ENCODE assay signal across 11 cellular contexts in the genomic region with DNA sequence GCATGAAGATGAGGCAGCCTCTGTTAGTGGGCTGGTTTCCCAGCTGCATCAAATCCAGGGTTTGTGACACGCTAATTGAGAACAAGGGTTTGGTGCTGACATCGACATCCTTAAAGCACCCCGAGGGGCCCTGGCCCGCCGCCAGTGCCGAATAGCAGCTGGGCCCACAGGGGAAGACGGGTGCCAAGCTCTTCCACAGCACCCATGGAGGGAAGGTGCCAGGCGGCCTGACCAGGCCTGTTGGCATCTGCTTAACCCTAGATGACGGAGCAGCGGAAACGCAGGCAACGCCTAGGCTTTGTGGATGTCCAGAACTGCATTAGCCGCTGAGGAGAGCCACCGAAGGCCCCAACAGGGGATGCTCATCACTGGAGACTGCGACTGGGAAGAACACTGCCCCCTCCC. TPM values are rescaled to one million over a fixed set of nuclear protein-coding genes. Genes with fewer than 3 reads are reported as not detected.
A peak's percentile ranks its signal among the peaks of the same experiment; 100 is the strongest.
DNase-seq lines count a peak whose midpoint lies in the region; ATAC-seq, FAIRE-seq and TF ChIP-seq lines count a peak whose summit lies in the region.
"Had no signal": no experiment of that assay in that cellular context is flagged by ENCODE, and none has a peak within 500 bp of the region (broad histone marks: within the 10 kb centered on the region; RNA-seq: fewer than 3 reads in every experiment).

No MANE protein-coding gene starts in this region.

- peak overlapping the region; percentile 99 for H3K27ac Mint-ChIP-seq in activated T-helper 17 cell treated with anti-CD3 and anti-CD28 coated beads, Interleukin-2, amount 50 U/mL, for 72 hours

- TF ChIP-seq CTCF in keratinocyte (optimal IDR thresholded peaks at IDR 0.05 in 1 of 3, IDR thresholded peaks at IDR 0.05 in 1 of 3, conservative IDR thresholded peaks at IDR 0.05 in 1 of 3; ENCODE audit: extremely low read depth in 1 of 3, insufficient read depth in 2 of 3, low read length in 3 of 3) (no peak), uterus (IDR thresholded peaks at IDR 0.05) (no peak)

- H3K4me3 Mint-ChIP-seq in activated T-helper 17 cell treated with anti-CD3 and anti-CD28 coated beads, Interleukin-2, amount 50 U/mL, for 72 hours: peak overlapping the region; percentile 87

- no peak for FAIRE-seq in keratinocyte (lab: Jason Lieb, UNC)

- no peaks in the 10 kb centered on the region for H3K79me2 ChIP-seq in keratinocyte (ENCODE audit: control insufficient read depth, insufficient read depth, low read length)

- H3K4me3 ChIP-seq in keratinocyte (ENCODE audit: control insufficient read depth in 2 of 3, extremely low read depth in 1 of 3, insufficient read depth in 2 of 3, low read depth in 1 of 3, low read length in 3 of 3) (no peak overlapping the region), uterus (no peak overlapping the region)
- H3K4me3 ChIP-seq: coronary artery had no signal

- H3K9me3 Mint-ChIP-seq in activated T-helper 17 cell treated with anti-CD3 and anti-CD28 coated beads, Interleukin-2, amount 50 U/mL, for 72 hours: no peaks in the 10 kb centered on the region

- H3K27me3 ChIP-seq in keratinocyte (ENCODE audit: control insufficient read depth, extremely low read depth, insufficient read depth, low read length) (no peaks in the 10 kb centered on the region), uterus (no peaks in the 10 kb centered on the region)

- H3K36me3 ChIP-seq in keratinocyte (ENCODE audit: control insufficient read depth in 2 of 2, extremely low read depth in 1 of 2, insufficient read depth in 2 of 2, low read length in 2 of 2): peaks cover 50 to 69% of the 10 kb centered on the region in 2 experiments
- H3K36me3 ChIP-seq in uterus: no peaks in the 10 kb centered on the region

- no peak overlapping the region for H2AFZ ChIP-seq in keratinocyte (ENCODE audit: control insufficient read depth, low read length)

- H3K27me3 Mint-ChIP-seq in activated T-helper 17 cell treated with anti-CD3 and anti-CD28 coated beads, Interleukin-2, amount 50 U/mL, for 72 hours: no peaks in the 10 kb centered on the region

- H3K4me2 ChIP-seq in keratinocyte (ENCODE audit: control insufficient read depth, extremely low read depth, insufficient read depth, low read depth, low read length): no peak overlapping the region

- peaks cover 59% of the 10 kb centered on the region for H3K4me1 ChIP-seq in keratinocyte (ENCODE audit: control insufficient read depth, extremely low read depth, insufficient read depth, low read length)
- H3K4me1 ChIP-seq in uterus: peaks cover 0 to 17% of the 10 kb centered on the region in 2 donors

- peaks cover 99% of the 10 kb centered on the region for H3K36me3 Mint-ChIP-seq in activated T-helper 17 cell treated with anti-CD3 and anti-CD28 coated beads, Interleukin-2, amount 50 U/mL, for 72 hours (ENCODE audit: low read depth)

- dilution Hi-C loops in keratinocyte (cut with MboI; ENCODE audit: extremely low pct_ligation_motif_present, low sequenced_read_pairs): no loop called here

- H3K9ac ChIP-seq in keratinocyte (ENCODE audit: control insufficient read depth, extremely low read depth, insufficient read depth, low read length): peak overlapping the region; percentile 67

- ATAC-seq in Right ventricle myocardium inferior (no peak), HG02623 (IDR thresholded peaks at IDR 0.05; ENCODE audit: unreplicated experiment) (no peak)
- ATAC-seq in activated T-helper 17 cell treated with anti-CD3 and anti-CD28 coated beads, Interleukin-2, amount 50 U/mL, for 72 hours (replicated peaks): no peak

- H3K27ac ChIP-seq in keratinocyte (ENCODE audit: control insufficient read depth, insufficient read depth, low read length) (peak overlapping the region; percentile 89), uterus (peak overlapping the region; percentile 50 to 64)

- H3K9me3 ChIP-seq in keratinocyte (ENCODE audit: control insufficient read depth, low read depth, low read length): no peaks in the 10 kb centered on the region
- H3K9me3 ChIP-seq in uterus: no peaks in the 10 kb centered on the region

- intact Hi-C loops in Right ventricle myocardium inferior (cut with DNase I): loop anchor here (5.0 to 10.0 kb wide), 2 partner anchors 58 to 281 kb away; partner anchors contain the start of genes CUTA and PHF1
- intact Hi-C loops in cardiac septum (cut with DNase I): loop anchor here (10.0 kb wide), 1 partner anchor 281 kb away; the partner anchor contains the start of genes CUTA and PHF1
- intact Hi-C loops in uterus (cut with DNase I; ENCODE audit: low total_unique reads): loop anchor here (10.0 kb wide), 1 partner anchor 111 kb away; the partner anchor contains the start of gene BAK1

- DNase-seq in Right ventricle myocardium inferior (ENCODE audit: missing footprints) (peak; percentile 64), cardiac septum (ENCODE audit: low spot score) (no peak), keratinocyte (ENCODE audit: low read depth, low spot score) (no peak), uterus (no peak), T-helper 9 cell (no peak)
- DNase-seq in activated CD8-positive, alpha-beta memory T cell treated with anti-CD3 and anti-CD28 coated beads, Interleukin-2, amount 50 U/mL, for 48 hours: no peak
- DNase-seq: NCI-H774, retina had no signal

- H4K20me1 ChIP-seq in keratinocyte (ENCODE audit: control insufficient read depth, extremely low read depth, insufficient read depth, low read length): peaks cover 6% of the 10 kb centered on the region

- peaks cover 49% of the 10 kb centered on the region for H3K4me1 Mint-ChIP-seq in activated T-helper 17 cell treated with anti-CD3 and anti-CD28 coated beads, Interleukin-2, amount 50 U/mL, for 72 hours

- no peaks in the 10 kb centered on the region for H3K9me1 ChIP-seq in keratinocyte (ENCODE audit: control insufficient read depth, extremely low read depth, insufficient read depth, low read length)

- no peak for TF ChIP-seq POLR2A in uterus (IDR thresholded peaks at IDR 0.05)

RNA-seq across cellular contexts. Expression of gene UQCC2, which starts 16.0 kb away (rescaled TPM):
- total RNA-seq in Right ventricle myocardium inferior: 215 TPM
- total RNA-seq in cardiac septum: 209 TPM
- total RNA-seq in activated T-helper 17 cell treated with anti-CD3 and anti-CD28 coated beads, Interleukin-2, amount 50 U/mL, for 72 hours: 100 to 1,000 TPM in 1 of 2 donors, 10 to 100 TPM in 1; 65.5 to 112 TPM
- polyA plus RNA-seq in keratinocyte: 43.8 to 76.7 TPM (median 71.4 TPM) in 3 replicates
- polyA plus RNA-seq in keratinocyte (2011; ENCODE audit: low read depth): 26.5 TPM
- polyA plus RNA-seq in keratinocyte (2011; cell fraction: cytosol; rRNA removed): 22.3 and 22.6 TPM in 2 replicates
- 11.0 and 12.1 TPM in 2 replicates for polyA plus RNA-seq in keratinocyte (2011; cell fraction: nucleus; rRNA removed)
- polyA plus RNA-seq in keratinocyte (2012; ENCODE audit: low replicate concordance): 140 and 159 TPM in 2 replicates
- 9.6 to 14.3 TPM (median 12.0 TPM) in 3 replicates for polyA minus RNA-seq in keratinocyte
- polyA minus RNA-seq in keratinocyte (2011; cell fraction: cytosol; rRNA and poly(A)+ RNA removed): 14.4 TPM
- polyA minus RNA-seq in keratinocyte (2011; cell fraction: nucleus; rRNA and poly(A)+ RNA removed): 3.6 and 5.1 TPM in 2 replicates
- 10 to 100 TPM in 3 of 4 donors, 1 to 10 TPM in 1; 10.0 to 63.2 (median 30.9) TPM for total RNA-seq in uterus

RNA-seq across cellular contexts. Expression of gene IP6K3, which starts 51.3 kb away (rescaled TPM):
- total RNA-seq in Right ventricle myocardium inferior (47.6 TPM), cardiac septum (16.6 TPM), uterus (1 to 10 TPM in 3 of 4 donors, not detected in 1; 1.9 to 6.1 (median 5.5) TPM)
- total RNA-seq in activated T-helper 17 cell treated with anti-CD3 and anti-CD28 coated beads, Interleukin-2, amount 50 U/mL, for 72 hours: not detected
- polyA plus RNA-seq in keratinocyte: 0.05 TPM in 1 of 3 replicates, not detected in the others
- not detected for polyA plus RNA-seq in keratinocyte (2011; ENCODE audit: low read depth)
- polyA plus RNA-seq in keratinocyte (2011; cell fraction: cytosol; rRNA removed): not detected in 2 replicates
- polyA plus RNA-seq in keratinocyte (2011; cell fraction: nucleus; rRNA removed): not detected in 2 replicates
- polyA plus RNA-seq in keratinocyte (2012; ENCODE audit: low replicate concordance): not detected in 2 replicates
- polyA minus RNA-seq in keratinocyte: not detected in 3 replicates
- polyA minus RNA-seq in keratinocyte (2011; cell fraction: cytosol; rRNA and poly(A)+ RNA removed): not detected
- not detected in 2 replicates for polyA minus RNA-seq in keratinocyte (2011; cell fraction: nucleus; rRNA and poly(A)+ RNA removed)
